In genomic region chr3:76646921-76647562, GRCh38 we compare ENCODE assay signal across 16 cellular contexts.
DNase-seq lines count a peak whose midpoint lies in the region; ATAC-seq and TF ChIP-seq lines count a peak whose summit lies in the region.
"Had no signal": no experiment of that assay in that cellular context is flagged by ENCODE, and none has a peak within 500 bp of the region (broad histone marks: within the 10 kb centered on the region; RNA-seq: fewer than 3 reads in every experiment).

No MANE protein-coding gene starts in this region.

- H3K4me1 Mint-ChIP-seq in WTC11 = peaks cover 18% of the 10 kb centered on the region
- H3K4me1 Mint-ChIP-seq in nephron progenitor cell = peaks cover 14% of the 10 kb centered on the region
- H3K4me1 Mint-ChIP-seq in activated CD4-positive, alpha-beta T cell treated with anti-CD3 and anti-CD28 coated beads for 36 hours = no peaks in the 10 kb centered on the region
- H3K4me1 Mint-ChIP-seq: activated CD4-positive, alpha-beta T cell treated with anti-CD3 and anti-CD28 coated beads, Interleukin-2, amount 10 ng/mL, durations not matched to agents 7 days and 5 days had no signal

- no peaks in the 10 kb centered on the region for H3K9me2 ChIP-seq in Loucy (replicated peaks; ENCODE audit: low read depth, low read length)

- no peaks in the 10 kb centered on the region for H3K36me3 Mint-ChIP-seq in WTC11
- no peaks in the 10 kb centered on the region for H3K36me3 Mint-ChIP-seq in nephron progenitor cell (ENCODE audit: low read depth)
- no peaks in the 10 kb centered on the region for H3K36me3 Mint-ChIP-seq in activated CD4-positive, alpha-beta T cell treated with anti-CD3 and anti-CD28 coated beads for 36 hours (ENCODE audit: low read depth)
- H3K36me3 Mint-ChIP-seq: mesothelial cell of epicardium had no signal

- CTCF ChIA-PET in WTC11 (lab: Charles Lee) = interaction anchor here (0.5 to 1.4 kb wide), 24 partner anchors 9 to 975 kb away, joined by 3 to 12 read pairs (median 3); no protein-coding TSS in a partner anchor
- CTCF ChIA-PET in activated CD4-positive, alpha-beta T cell treated with anti-CD3 and anti-CD28 coated beads for 36 hours (lab: Charles Lee) = no interaction called here

- H3K36me3 ChIP-seq in Loucy (ENCODE audit: insufficient read depth, low read length) = no peaks in the 10 kb centered on the region
- H3K36me3 ChIP-seq: BLaER1 treated with 17β-estradiol and CSF1 and Interleukin-3, amounts not matched to agents 10 nM and 100 nM had no signal

- H3K4me3 Mint-ChIP-seq in WTC11 (no peak overlapping the region), nephron progenitor cell (no peak overlapping the region)
- H3K4me3 Mint-ChIP-seq in activated CD4-positive, alpha-beta T cell treated with anti-CD3 and anti-CD28 coated beads for 36 hours = no peak overlapping the region
- H3K4me3 Mint-ChIP-seq: activated CD4-positive, alpha-beta T cell treated with anti-CD3 and anti-CD28 coated beads, Interleukin-2, amount 10 ng/mL, durations not matched to agents 7 days and 5 days; mesothelial cell of epicardium had no signal

- DNase-seq in GM12865 (ENCODE audit: low read depth) = no peak
- peak; percentile 79 for DNase-seq in WTC11 (ENCODE audit: low spot score)
- DNase-seq in nephron progenitor cell = peak; percentile 12
- DNase-seq in amniotic stem cell (lab: John Stamatoyannopoulos, UW) = no peak
- DNase-seq in activated CD4-positive, alpha-beta T cell treated with anti-CD3 and anti-CD28 coated beads for 36 hours = no peak
- DNase-seq: activated CD4-positive, alpha-beta T cell treated with anti-CD3 and anti-CD28 coated beads, Interleukin-2, amount 10 ng/mL, durations not matched to agents 7 days and 5 days; activated naive CD4-positive, alpha-beta T cell treated with Interleukin-2 at 50 U/mL for 16 hours; activated T-cell treated with anti-CD3 and anti-CD28 coated beads for 4 hours; DND-41; left cardiac atrium; NCI-H1092 treated with DMSO at 0.1 percent for 48 hours; retina had no signal

- POLR2A ChIA-PET in WTC11 (lab: Charles Lee) = no interaction called here
- POLR2A ChIA-PET in activated CD4-positive, alpha-beta T cell treated with anti-CD3 and anti-CD28 coated beads for 36 hours (lab: Charles Lee) = no interaction called here

- H3K4me1 ChIP-seq in Loucy (ENCODE audit: insufficient read depth, low read length, poor library complexity, severe bottlenecking) = no peaks in the 10 kb centered on the region
- H3K4me1 ChIP-seq: BLaER1 treated with 17β-estradiol and CSF1 and Interleukin-3, amounts not matched to agents 10 nM and 100 nM had no signal

- TF ChIP-seq CTCF in GM12865 (IDR thresholded peaks at IDR 0.05; ENCODE audit: insufficient read depth, low read depth, low read length, missing control alignments) (peak; percentile 16), Loucy (conservative IDR thresholded peaks at IDR 0.05; ENCODE audit: low read length) (peak; percentile 21; the same call in 1 of the 2 replicates), WTC11 (IDR thresholded peaks at IDR 0.05) (peak; percentile 63), nephron progenitor cell (IDR thresholded peaks at IDR 0.05) (no peak)

- H3K27me3 Mint-ChIP-seq in WTC11 (ENCODE audit: low read depth) (no peaks in the 10 kb centered on the region), nephron progenitor cell (ENCODE audit: low read depth, poor library complexity) (no peaks in the 10 kb centered on the region)
- no peaks in the 10 kb centered on the region for H3K27me3 Mint-ChIP-seq in activated CD4-positive, alpha-beta T cell treated with anti-CD3 and anti-CD28 coated beads for 36 hours
- H3K27me3 Mint-ChIP-seq: activated CD4-positive, alpha-beta T cell treated with anti-CD3 and anti-CD28 coated beads, Interleukin-2, amount 10 ng/mL, durations not matched to agents 7 days and 5 days had no signal

- no peak overlapping the region for H3K4me2 ChIP-seq in Loucy (ENCODE audit: low read depth, low read length, poor library complexity, severe bottlenecking)
- H3K4me2 ChIP-seq: BLaER1 treated with 17β-estradiol and CSF1 and Interleukin-3, amounts not matched to agents 10 nM and 100 nM had no signal

- H3K9me3 Mint-ChIP-seq in WTC11 = no peaks in the 10 kb centered on the region
- H3K9me3 Mint-ChIP-seq in nephron progenitor cell = no peaks in the 10 kb centered on the region
- peaks cover 10% of the 10 kb centered on the region for H3K9me3 Mint-ChIP-seq in activated CD4-positive, alpha-beta T cell treated with anti-CD3 and anti-CD28 coated beads for 36 hours (ENCODE audit: low read depth)
- H3K9me3 Mint-ChIP-seq: activated CD4-positive, alpha-beta T cell treated with anti-CD3 and anti-CD28 coated beads, Interleukin-2, amount 10 ng/mL, durations not matched to agents 7 days and 5 days; mesothelial cell of epicardium had no signal

- no peak overlapping the region for H3K27ac Mint-ChIP-seq in WTC11
- H3K27ac Mint-ChIP-seq in nephron progenitor cell = no peak overlapping the region
- H3K27ac Mint-ChIP-seq in activated CD4-positive, alpha-beta T cell treated with anti-CD3 and anti-CD28 coated beads for 36 hours = no peak overlapping the region
- H3K27ac Mint-ChIP-seq: activated CD4-positive, alpha-beta T cell treated with anti-CD3 and anti-CD28 coated beads, Interleukin-2, amount 10 ng/mL, durations not matched to agents 7 days and 5 days; mesothelial cell of epicardium had no signal

- no peaks in the 10 kb centered on the region for H3K27me3 ChIP-seq in Loucy (ENCODE audit: insufficient read depth, low read length, poor library complexity, severe bottlenecking)
- H3K27me3 ChIP-seq: BLaER1 treated with 17β-estradiol and CSF1 and Interleukin-3, amounts not matched to agents 10 nM and 100 nM had no signal

- no peak overlapping the region for H3K4me3 ChIP-seq in GM12865 (ENCODE audit: low read depth, low read length)
- no peak overlapping the region for H3K4me3 ChIP-seq in Loucy (ENCODE audit: low read length, poor library complexity, severe bottlenecking)
- H3K4me3 ChIP-seq: BLaER1 treated with 17β-estradiol and CSF1 and Interleukin-3, amounts not matched to agents 10 nM and 100 nM had no signal

- H3K9ac ChIP-seq in Loucy (ENCODE audit: low read depth, low read length, poor library complexity, severe bottlenecking) = no peak overlapping the region
- H3K9ac ChIP-seq: BLaER1 treated with 17β-estradiol and CSF1 and Interleukin-3, amounts not matched to agents 10 nM and 100 nM had no signal

- H3K9me3 ChIP-seq in Loucy (ENCODE audit: insufficient read depth, low read depth, low read length) = no peaks in the 10 kb centered on the region
- H3K9me3 ChIP-seq: BLaER1 treated with 17β-estradiol and CSF1 and Interleukin-3, amounts not matched to agents 10 nM and 100 nM had no signal

- no peaks in the 10 kb centered on the region for H3F3A ChIP-seq in Loucy (ENCODE audit: low read depth)

- intact Hi-C loops in activated CD4-positive, alpha-beta T cell treated with anti-CD3 and anti-CD28 coated beads for 36 hours (cut with DNase I, micrococcal nuclease) = no loop called here

- no peaks in the 10 kb centered on the region for H4K20me1 ChIP-seq in Loucy (ENCODE audit: insufficient read depth, low read length, poor library complexity, severe bottlenecking)
- H4K20me1 ChIP-seq: BLaER1 treated with 17β-estradiol and CSF1 and Interleukin-3, amounts not matched to agents 10 nM and 100 nM had no signal

- ATAC-seq in WTC11 (peak; percentile 92), GM21526 (IDR thresholded peaks at IDR 0.05; ENCODE audit: low FRiP score, unreplicated experiment) (no peak)
- ATAC-seq in activated CD4-positive, alpha-beta T cell treated with anti-CD3 and anti-CD28 coated beads for 36 hours = no peak
- ATAC-seq: left cardiac atrium had no signal

- H2AFZ ChIP-seq in Loucy (ENCODE audit: low read length) = no peak overlapping the region

- H3K79me2 ChIP-seq in Loucy (ENCODE audit: insufficient read depth, low read length) = no peaks in the 10 kb centered on the region

TF ChIP-seq in WTC11, 78 proteins besides CTCF, POLR2A, EP300 and RAD21:
- no peak for TF ChIP-seq NR2C2 (CRISPR knock-in tag; IDR thresholded peaks at IDR 0.05)

Comparison
In these comparisons a context has a peak if more than half of its experiments do, and no peak if none do; other contexts are left out.
1. DNase-seq: peak in WTC11 (single experiment) and nephron progenitor cell (single experiment); none in GM12865 (single experiment), amniotic stem cell (single experiment) and activated CD4-positive, alpha-beta T cell treated with anti-CD3 and anti-CD28 coated beads for 36 hours (single experiment).